In genomic region chr11:65454311-65454695, GRCh38 we compare ENCODE assay signal across 7 cellular contexts. TPM values are rescaled to one million over a fixed set of nuclear protein-coding genes. Genes with fewer than 3 reads are reported as not detected.
A peak's percentile ranks its signal among the peaks of the same experiment; 100 is the strongest.
DNase-seq lines count a peak whose midpoint lies in the region; ATAC-seq and TF ChIP-seq lines count a peak whose summit lies in the region.

No MANE protein-coding gene starts in this region.

- no peak overlapping the region for H3K27ac ChIP-seq in iPS-18a (ENCODE audit: low read length)

- no peak for ATAC-seq in activated naive CD8-positive, alpha-beta T cell treated with anti-CD3 and anti-CD28 coated beads, Interleukin-2, amount 10 ng/mL, durations not matched to agents 7 days and 5 days (ENCODE audit: low read depth)
- ATAC-seq in GM21619 (IDR thresholded peaks at IDR 0.05; ENCODE audit: unreplicated experiment), result no peak

- peak overlapping the region; percentile 96 for H3K27ac Mint-ChIP-seq in HFFc6
- no peak overlapping the region for H3K27ac Mint-ChIP-seq in activated naive CD8-positive, alpha-beta T cell treated with anti-CD3 and anti-CD28 coated beads, Interleukin-2, amount 10 ng/mL, durations not matched to agents 7 days and 5 days

- peaks cover 32% of the 10 kb centered on the region for H3K36me3 Mint-ChIP-seq in HFFc6 (ENCODE audit: low read depth)
- H3K36me3 Mint-ChIP-seq in activated naive CD8-positive, alpha-beta T cell treated with anti-CD3 and anti-CD28 coated beads, Interleukin-2, amount 10 ng/mL, durations not matched to agents 7 days and 5 days, result peaks cover 14% of the 10 kb centered on the region

- peaks cover 54% of the 10 kb centered on the region for H3K27me3 Mint-ChIP-seq in HFFc6 (ENCODE audit: insufficient read depth)
- H3K27me3 Mint-ChIP-seq in activated naive CD8-positive, alpha-beta T cell treated with anti-CD3 and anti-CD28 coated beads, Interleukin-2, amount 10 ng/mL, durations not matched to agents 7 days and 5 days, result peaks cover 2% of the 10 kb centered on the region

- peaks cover 65% of the 10 kb centered on the region for H3K4me1 Mint-ChIP-seq in HFFc6 (ENCODE audit: low read depth)
- H3K4me1 Mint-ChIP-seq in activated naive CD8-positive, alpha-beta T cell treated with anti-CD3 and anti-CD28 coated beads, Interleukin-2, amount 10 ng/mL, durations not matched to agents 7 days and 5 days, result peaks cover 15% of the 10 kb centered on the region

- peaks cover 5% of the 10 kb centered on the region for H3K4me1 ChIP-seq in iPS-18a (ENCODE audit: control insufficient read depth, low read depth, low read length)

- TF ChIP-seq CTCF in HFFc6 (IDR thresholded peaks at IDR 0.05), result no peak

- peaks cover 24% of the 10 kb centered on the region for H3K9me3 Mint-ChIP-seq in HFFc6
- peaks cover 1% of the 10 kb centered on the region for H3K9me3 Mint-ChIP-seq in activated naive CD8-positive, alpha-beta T cell treated with anti-CD3 and anti-CD28 coated beads, Interleukin-2, amount 10 ng/mL, durations not matched to agents 7 days and 5 days

- peak overlapping the region; percentile 88 for H3K4me3 Mint-ChIP-seq in HFFc6
- H3K4me3 Mint-ChIP-seq in activated naive CD8-positive, alpha-beta T cell treated with anti-CD3 and anti-CD28 coated beads, Interleukin-2, amount 10 ng/mL, durations not matched to agents 7 days and 5 days, result peak overlapping the region; percentile 93

- POLR2A ChIA-PET in activated naive CD8-positive, alpha-beta T cell treated with anti-CD3 and anti-CD28 coated beads, Interleukin-2, amount 10 ng/mL, durations not matched to agents 7 days and 5 days (lab: Charles Lee), result interaction anchor here (0.7 kb wide), 1 partner anchor 12 kb away, joined by 3 read pairs; no protein-coding TSS in a partner anchor

- H3K9me3 ChIP-seq in iPS-18a (ENCODE audit: control insufficient read depth, low read depth, low read length), result no peaks in the 10 kb centered on the region

- peaks cover 64% of the 10 kb centered on the region for H3K27me3 ChIP-seq in iPS-18a (ENCODE audit: control insufficient read depth, insufficient read depth, low read length)

- DNase-seq in HFFc6 (no peak), stromal cell of bone marrow (ENCODE audit: low read depth) (peak; percentile 40), DMS114 treated with DMSO at 0.1 percent for 48 hours (lab: John Stamatoyannopoulos, UW; ENCODE audit: unreplicated experiment) (no peak), nucleus accumbens (lab: John Stamatoyannopoulos, UW) (no peak)
- DNase-seq in activated naive CD8-positive, alpha-beta T cell treated with anti-CD3 and anti-CD28 coated beads, Interleukin-2, amount 10 ng/mL, durations not matched to agents 7 days and 5 days, result peak; percentile 20

- peak overlapping the region; percentile 42 for H3K4me3 ChIP-seq in iPS-18a (ENCODE audit: low read length)

- no peak overlapping the region for H3K9ac ChIP-seq in iPS-18a (ENCODE audit: low read length)

- no peaks in the 10 kb centered on the region for H3K36me3 ChIP-seq in iPS-18a (ENCODE audit: control insufficient read depth, low read depth, low read length)

RNA-seq across cellular contexts. Expression of gene NEAT1, which starts 31.7 kb away (rescaled TPM):
- total RNA-seq in HFFc6 (2021; fragmentation: NEBNext Ultra II Directional; extraction: Animal tissue kit (Norgen Biotek cat#: 25700)), result 100 to 1,000 TPM; 185 to 250 (median 213) TPM
- total RNA-seq in activated naive CD8-positive, alpha-beta T cell treated with anti-CD3 and anti-CD28 coated beads, Interleukin-2, amount 10 ng/mL, durations not matched to agents 7 days and 5 days, result 100 to 1,000 TPM; 402 to 407 TPM

RNA-seq across cellular contexts. Expression of gene MALAT1, which starts 44.5 kb away (rescaled TPM):
- total RNA-seq in HFFc6 (2021; fragmentation: NEBNext Ultra II Directional; extraction: Animal tissue kit (Norgen Biotek cat#: 25700)), result 1,000 to 10,000 TPM; 3,136 to 4,087 (median 3,570) TPM
- over 10,000 TPM; 13,719 to 14,448 TPM for total RNA-seq in activated naive CD8-positive, alpha-beta T cell treated with anti-CD3 and anti-CD28 coated beads, Interleukin-2, amount 10 ng/mL, durations not matched to agents 7 days and 5 days

Comparison
In these comparisons a context has a peak if more than half of its experiments do, and no peak if none do; other contexts are left out.
1. DNase-seq: peak in activated naive CD8-positive, alpha-beta T cell treated with anti-CD3 and anti-CD28 coated beads, Interleukin-2, amount 10 ng/mL, durations not matched to agents 7 days and 5 days (single experiment) and stromal cell of bone marrow (single experiment); none in HFFc6 (single experiment), DMS114 treated with DMSO at 0.1 percent for 48 hours (single experiment) and nucleus accumbens (0 of 56).